Comparison of ENCODE assay signal across 10 cellular contexts in the genomic region with DNA sequence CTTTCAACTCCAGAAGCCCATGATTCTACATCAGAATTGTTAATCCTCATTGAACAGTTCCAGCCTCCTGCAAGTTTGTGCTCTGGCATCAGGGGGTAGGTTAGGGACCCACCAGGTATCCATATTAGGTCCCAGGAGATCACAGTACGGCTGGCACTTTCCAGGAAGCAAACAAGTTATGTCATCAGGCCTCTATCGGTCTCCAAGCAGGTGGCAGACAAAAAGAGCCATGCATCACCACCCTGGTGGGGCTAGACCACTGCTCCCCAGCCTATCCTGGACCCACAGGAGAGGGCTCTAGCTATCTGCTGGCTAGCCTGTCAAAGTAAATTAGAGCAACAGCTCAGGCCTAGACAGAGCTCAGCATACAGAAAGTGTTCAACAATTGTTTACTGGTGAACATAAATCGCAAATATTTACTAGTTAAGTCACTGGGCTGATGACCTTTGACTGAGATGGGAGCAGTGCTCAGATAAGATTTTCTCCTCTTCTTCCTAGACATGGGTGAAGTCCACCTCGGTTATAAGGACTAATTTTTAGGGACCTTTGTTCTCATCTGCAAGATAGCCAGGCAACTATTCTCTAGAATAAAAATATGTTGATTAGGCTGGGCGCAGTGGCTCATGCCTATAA. TPM values are rescaled to one million over a fixed set of nuclear protein-coding genes. Genes with fewer than 3 reads are reported as not detected.
A peak's percentile ranks its signal among the peaks of the same experiment; 100 is the strongest.
DNase-seq lines count a peak whose midpoint lies in the region; ATAC-seq and TF ChIP-seq lines count a peak whose summit lies in the region.
"Had no signal": no experiment of that assay in that cellular context is flagged by ENCODE, and none has a peak within 500 bp of the region (broad histone marks: within the 10 kb centered on the region; RNA-seq: fewer than 3 reads in every experiment).

No MANE protein-coding gene starts in this region.

- H2AFZ ChIP-seq in OCI-LY1 (ENCODE audit: low read length): no peak overlapping the region
- H2AFZ ChIP-seq: parathyroid adenoma had no signal

- H3K36me3 ChIP-seq in OCI-LY1 (ENCODE audit: insufficient read depth, low read length): peaks cover 49% of the 10 kb centered on the region

- peaks cover 97% of the 10 kb centered on the region for H3K4me1 Mint-ChIP-seq in activated T-cell treated with anti-CD3 and anti-CD28 coated beads, Interleukin-2, amount 50 U/mL, for 24 hours (ENCODE audit: low read depth)
- peaks cover 44% of the 10 kb centered on the region for H3K4me1 Mint-ChIP-seq in glutamatergic neuron (ENCODE audit: low read depth, unreplicated experiment)

- no peaks in the 10 kb centered on the region for H3K27me3 Mint-ChIP-seq in activated T-cell treated with anti-CD3 and anti-CD28 coated beads, Interleukin-2, amount 50 U/mL, for 24 hours
- H3K27me3 Mint-ChIP-seq in glutamatergic neuron (ENCODE audit: unreplicated experiment): peaks cover 7% of the 10 kb centered on the region

- H3F3A ChIP-seq in OCI-LY1 (ENCODE audit: insufficient read depth, low read length): no peaks in the 10 kb centered on the region

- H3K27ac ChIP-seq in OCI-LY1 (ENCODE audit: low read depth, low read length, poor library complexity, severe bottlenecking): peak overlapping the region; percentile 82

- TF ChIP-seq CTCF in OCI-LY1 (IDR thresholded peaks at IDR 0.05; ENCODE audit: low read length) (no peak), glutamatergic neuron (IDR thresholded peaks at IDR 0.05; ENCODE audit: partially characterized antibody, unreplicated experiment) (no peak)

- no peaks in the 10 kb centered on the region for H3K27me3 ChIP-seq in OCI-LY1 (ENCODE audit: insufficient read depth, low read length)

- in situ Hi-C loops in G401 (cut with HindIII; ENCODE audit: low sequenced_read_pairs): no loop called here

- H3K9me3 Mint-ChIP-seq in activated T-cell treated with anti-CD3 and anti-CD28 coated beads, Interleukin-2, amount 50 U/mL, for 24 hours: no peaks in the 10 kb centered on the region
- H3K9me3 Mint-ChIP-seq in glutamatergic neuron (ENCODE audit: unreplicated experiment): peaks cover 4% of the 10 kb centered on the region

- H3K4me2 ChIP-seq in OCI-LY1 (ENCODE audit: low read length): peak overlapping the region; percentile 68

- peak overlapping the region; percentile 35 for H3K4me3 Mint-ChIP-seq in activated T-cell treated with anti-CD3 and anti-CD28 coated beads, Interleukin-2, amount 50 U/mL, for 24 hours
- H3K4me3 Mint-ChIP-seq in glutamatergic neuron (ENCODE audit: unreplicated experiment): peak overlapping the region; percentile 20

- H3K79me2 ChIP-seq in OCI-LY1 (ENCODE audit: insufficient read depth, low read length): peaks cover 86% of the 10 kb centered on the region

- peak overlapping the region; percentile 95 for H3K27ac Mint-ChIP-seq in activated T-cell treated with anti-CD3 and anti-CD28 coated beads, Interleukin-2, amount 50 U/mL, for 24 hours
- H3K27ac Mint-ChIP-seq in glutamatergic neuron (ENCODE audit: unreplicated experiment): peak overlapping the region; percentile 90

- no peak for ATAC-seq in GM18867 (IDR thresholded peaks at IDR 0.05; ENCODE audit: unreplicated experiment)

- peak overlapping the region; percentile 49 for H3K4me3 ChIP-seq in OCI-LY1 (ENCODE audit: low read depth, low read length, poor library complexity, severe bottlenecking)

- no peaks in the 10 kb centered on the region for H3K9me3 ChIP-seq in OCI-LY1 (ENCODE audit: low read length)

- H3K9ac ChIP-seq in OCI-LY1 (ENCODE audit: low read length): peak overlapping the region; percentile 30; the same call in 1 of the 2 replicates
- H3K9ac ChIP-seq: parathyroid adenoma had no signal

- no peaks in the 10 kb centered on the region for H3K9me2 ChIP-seq in OCI-LY1 (ENCODE audit: low read depth, low read length)

- H3K4me1 ChIP-seq in OCI-LY1 (ENCODE audit: insufficient read depth, low read length, severe bottlenecking): peaks cover 80% of the 10 kb centered on the region

- no peaks in the 10 kb centered on the region for H4K20me1 ChIP-seq in OCI-LY1 (ENCODE audit: insufficient read depth, low read length)

- no peak for DNase-seq in activated T-cell treated with anti-CD3 and anti-CD28 coated beads, Interleukin-2, amount 50 U/mL, for 24 hours
- DNase-seq in activated T-cell treated with anti-CD3 and anti-CD28 coated beads, Interleukin-2, amount 50 U/mL, for 48 hours: no peak
- no peak for DNase-seq in glutamatergic neuron
- peak; percentile 34 for DNase-seq in stimulated activated CD8-positive, alpha-beta memory T cell treated with anti-CD3 and anti-CD28 coated beads, Interleukin-4, amount 100 ng/mL, for 48 hours
- DNase-seq in G401 (ENCODE audit: low spot score): no peak
- no peak for DNase-seq in cerebellar cortex (ENCODE audit: low spot score)
- DNase-seq: cortex of kidney had no signal

- peaks cover 7% of the 10 kb centered on the region for H3K36me3 Mint-ChIP-seq in activated T-cell treated with anti-CD3 and anti-CD28 coated beads, Interleukin-2, amount 50 U/mL, for 24 hours (ENCODE audit: low read depth)
- H3K36me3 Mint-ChIP-seq in glutamatergic neuron (ENCODE audit: unreplicated experiment): no peaks in the 10 kb centered on the region

RNA-seq across cellular contexts. Expression of a gene that starts 6.4 kb away (rescaled TPM):
- 8.0 TPM for total RNA-seq in glutamatergic neuron (ENCODE audit: unreplicated experiment)
- 6.3 and 8.3 TPM in 2 replicates for total RNA-seq in G401 (2014; rRNA removed; shearing (Covaris generic))

RNA-seq across cellular contexts. Expression of a gene that starts 41.6 kb away (rescaled TPM):
- 125 TPM for total RNA-seq in glutamatergic neuron (ENCODE audit: unreplicated experiment)
- total RNA-seq in G401 (2014; rRNA removed; shearing (Covaris generic)): 1.3 and 2.8 TPM in 2 replicates

Comparison
In these comparisons a context has a peak if more than half of its experiments do, and no peak if none do; other contexts are left out.
1. RNA of a gene that starts 41.6 kb away (total RNA-seq): 125 TPM in glutamatergic neuron (single experiment); 1.3 to 2.8 TPM in G401; every median in the first group is over 10 times any median in the second.